ENCODE assay signal across 17 cellular contexts in the genomic region with DNA sequence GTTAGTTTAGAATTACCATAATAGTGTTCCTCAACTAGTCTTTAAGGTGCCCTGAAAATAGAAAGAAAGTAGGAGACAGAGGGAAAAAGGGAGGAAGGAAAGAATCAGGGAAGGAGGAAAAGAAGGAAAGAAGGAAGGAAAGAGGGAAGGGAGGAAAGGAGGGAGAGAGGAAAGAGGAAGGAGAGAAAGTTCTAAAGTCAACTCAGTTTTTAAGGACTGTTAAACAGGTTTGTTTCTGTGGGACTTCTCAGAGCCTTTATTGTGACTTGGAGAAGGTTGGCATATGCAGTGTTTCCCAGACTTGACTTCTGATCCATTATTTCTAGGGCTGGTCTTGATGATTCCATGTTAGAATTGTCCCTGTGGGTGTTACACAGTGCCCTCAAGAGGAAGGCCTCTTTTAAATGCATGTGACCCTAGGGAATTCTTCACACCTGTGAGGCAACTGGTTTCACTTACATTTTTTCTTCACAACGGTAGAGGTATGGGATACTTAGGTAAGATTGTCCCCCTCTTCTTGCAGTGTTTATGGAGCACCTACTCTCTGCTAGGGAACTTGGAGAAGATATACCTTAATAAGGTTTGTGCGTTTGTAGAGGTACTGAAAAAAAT.
"Had no signal": no experiment of that assay in that cellular context is flagged by ENCODE, and none has a peak within 500 bp of the region (broad histone marks: within the 10 kb centered on the region; RNA-seq: fewer than 3 reads in every experiment).

No MANE protein-coding gene starts in this region.

- H3K9me3 Mint-ChIP-seq: activated CD4-positive, alpha-beta memory T cell treated with anti-CD3 and anti-CD28 coated beads for 36 hours; activated naive CD4-positive, alpha-beta T cell treated with anti-CD3 and anti-CD28 coated beads, Interleukin-2, amount 10 ng/mL, durations not matched to agents 7 days and 5 days; endodermal cell; stimulated activated naive B cell treated with anti-CD40 and anti-IgM and Interleukin-4, amounts not matched to agents 10 μg/mL and 1 μg/mL and 100 μg/mL, for 72 hours had no signal

- H3K36me3 ChIP-seq: ascending aorta, gastrocnemius medialis, transverse colon, vagina had no signal

- DNase-seq: activated CD4-positive, alpha-beta memory T cell treated with anti-CD3 and anti-CD28 coated beads for 36 hours; activated CD8-positive, alpha-beta memory T cell treated with anti-CD3 and anti-CD28 coated beads, Interleukin-2, amount 10 ng/mL, durations not matched to agents 7 days and 5 days; activated naive CD4-positive, alpha-beta T cell treated with anti-CD3 and anti-CD28 coated beads, Interleukin-2, amount 10 ng/mL, durations not matched to agents 7 days and 5 days; activated T-cell treated with anti-CD3 and anti-CD28 coated beads, Interleukin-2, amount 50 U/mL, for 1 hour; dorsolateral prefrontal cortex; endodermal cell; erythroblast; gastrocnemius medialis; islet precursor cell; mucosa of descending colon; naive thymus-derived CD4-positive, alpha-beta T cell; stimulated activated naive B cell treated with anti-CD40 and anti-IgM and Interleukin-4, amounts not matched to agents 10 μg/mL and 1 μg/mL and 100 μg/mL, for 72 hours; T-helper 9 cell; transverse colon had no signal

- H3K9ac ChIP-seq: parathyroid adenoma had no signal

- H3K9me3 ChIP-seq: ascending aorta, gastrocnemius medialis, mucosa of descending colon, transverse colon, vagina had no signal

- H3K4me3 ChIP-seq: ascending aorta, dorsolateral prefrontal cortex, gastrocnemius medialis, mucosa of descending colon, transverse colon, vagina had no signal

- H3K27ac ChIP-seq: dorsolateral prefrontal cortex, gastrocnemius medialis, parathyroid adenoma, vagina had no signal

- H3K4me3 Mint-ChIP-seq: activated CD4-positive, alpha-beta memory T cell treated with anti-CD3 and anti-CD28 coated beads for 36 hours; activated CD8-positive, alpha-beta memory T cell treated with anti-CD3 and anti-CD28 coated beads, Interleukin-2, amount 10 ng/mL, durations not matched to agents 7 days and 5 days; activated naive CD4-positive, alpha-beta T cell treated with anti-CD3 and anti-CD28 coated beads, Interleukin-2, amount 10 ng/mL, durations not matched to agents 7 days and 5 days; endodermal cell; naive thymus-derived CD4-positive, alpha-beta T cell; stimulated activated naive B cell treated with anti-CD40 and anti-IgM and Interleukin-4, amounts not matched to agents 10 μg/mL and 1 μg/mL and 100 μg/mL, for 72 hours had no signal

- H3K36me3 Mint-ChIP-seq: activated CD4-positive, alpha-beta memory T cell treated with anti-CD3 and anti-CD28 coated beads for 36 hours; activated CD8-positive, alpha-beta memory T cell treated with anti-CD3 and anti-CD28 coated beads, Interleukin-2, amount 10 ng/mL, durations not matched to agents 7 days and 5 days; activated naive CD4-positive, alpha-beta T cell treated with anti-CD3 and anti-CD28 coated beads, Interleukin-2, amount 10 ng/mL, durations not matched to agents 7 days and 5 days had no signal

- ATAC-seq: activated CD8-positive, alpha-beta memory T cell treated with anti-CD3 and anti-CD28 coated beads, Interleukin-2, amount 10 ng/mL, durations not matched to agents 7 days and 5 days; gastrocnemius medialis; mucosa of descending colon; naive thymus-derived CD4-positive, alpha-beta T cell; stimulated activated naive B cell treated with anti-CD40 and anti-IgM and Interleukin-4, amounts not matched to agents 10 μg/mL and 1 μg/mL and 100 μg/mL, for 72 hours had no signal

- H3K27ac Mint-ChIP-seq: activated CD4-positive, alpha-beta memory T cell treated with anti-CD3 and anti-CD28 coated beads for 36 hours; activated CD8-positive, alpha-beta memory T cell treated with anti-CD3 and anti-CD28 coated beads, Interleukin-2, amount 10 ng/mL, durations not matched to agents 7 days and 5 days; activated naive CD4-positive, alpha-beta T cell treated with anti-CD3 and anti-CD28 coated beads, Interleukin-2, amount 10 ng/mL, durations not matched to agents 7 days and 5 days; endodermal cell; naive thymus-derived CD4-positive, alpha-beta T cell; stimulated activated naive B cell treated with anti-CD40 and anti-IgM and Interleukin-4, amounts not matched to agents 10 μg/mL and 1 μg/mL and 100 μg/mL, for 72 hours had no signal

- H3K27me3 ChIP-seq: ascending aorta, dorsolateral prefrontal cortex, gastrocnemius medialis, transverse colon, vagina had no signal

- H3K79me2 ChIP-seq: parathyroid adenoma had no signal

- H3K4me1 ChIP-seq: gastrocnemius medialis, parathyroid adenoma had no signal

- H3K27me3 Mint-ChIP-seq: activated CD4-positive, alpha-beta memory T cell treated with anti-CD3 and anti-CD28 coated beads for 36 hours; activated CD8-positive, alpha-beta memory T cell treated with anti-CD3 and anti-CD28 coated beads, Interleukin-2, amount 10 ng/mL, durations not matched to agents 7 days and 5 days; activated naive CD4-positive, alpha-beta T cell treated with anti-CD3 and anti-CD28 coated beads, Interleukin-2, amount 10 ng/mL, durations not matched to agents 7 days and 5 days; naive thymus-derived CD4-positive, alpha-beta T cell; stimulated activated naive B cell treated with anti-CD40 and anti-IgM and Interleukin-4, amounts not matched to agents 10 μg/mL and 1 μg/mL and 100 μg/mL, for 72 hours had no signal

- H2AFZ ChIP-seq: parathyroid adenoma had no signal

- H3K4me1 Mint-ChIP-seq: activated naive CD4-positive, alpha-beta T cell treated with anti-CD3 and anti-CD28 coated beads, Interleukin-2, amount 10 ng/mL, durations not matched to agents 7 days and 5 days; endodermal cell had no signal
